ENCODE assay signal across 25 cellular contexts in genomic region chr17:82861393-82861775, GRCh38. TPM values are rescaled to one million over a fixed set of nuclear protein-coding genes. Genes with fewer than 3 reads are reported as not detected.
DNase-seq lines count a peak whose midpoint lies in the region; ATAC-seq and TF ChIP-seq lines count a peak whose summit lies in the region.
"Had no signal": no experiment of that assay in that cellular context is flagged by ENCODE, and none has a peak within 500 bp of the region (broad histone marks: within the 10 kb centered on the region; RNA-seq: fewer than 3 reads in every experiment).

No MANE protein-coding gene starts in this region.

- intact Hi-C loops in activated CD8-positive, alpha-beta T cell treated with anti-CD3 and anti-CD28 coated beads for 36 hours (cut with micrococcal nuclease): no loop called here
- intact Hi-C loops in activated T-helper 2 cell treated with anti-CD3 and anti-CD28 coated beads, Interferon-gamma antibody, Interleukin-2, Interleukin-4, amounts not matched to agents 10 μg/mL and 5 μg/mL and 100 μg/mL, durations not matched to agents 14 hours and 24 hours and 36 hours (cut with micrococcal nuclease): loop anchor here (10.0 kb wide), 1 partner anchor 77 kb away; no protein-coding TSS in a partner anchor

- H3K4me2 ChIP-seq in DND-41 (ENCODE audit: insufficient read depth, low read length): peak overlapping the region; percentile 85
- H3K4me2 ChIP-seq: hepatocyte had no signal

- peaks cover 82% of the 10 kb centered on the region for H3K4me1 Mint-ChIP-seq in activated CD8-positive, alpha-beta T cell treated with anti-CD3 and anti-CD28 coated beads, Interleukin-2, amount 10 ng/mL, durations not matched to agents 7 days and 5 days (ENCODE audit: low read depth)
- H3K4me1 Mint-ChIP-seq in activated CD8-positive, alpha-beta T cell treated with anti-CD3 and anti-CD28 coated beads for 36 hours (ENCODE audit: low read depth): peaks cover 74% of the 10 kb centered on the region
- H3K4me1 Mint-ChIP-seq in activated T-helper 2 cell treated with anti-CD3 and anti-CD28 coated beads, Interferon-gamma antibody, Interleukin-2, Interleukin-4, amounts not matched to agents 10 μg/mL and 5 μg/mL and 100 μg/mL, durations not matched to agents 14 hours and 24 hours and 36 hours (ENCODE audit: low read depth): peaks cover 59% of the 10 kb centered on the region
- peaks cover 49% of the 10 kb centered on the region for H3K4me1 Mint-ChIP-seq in osteocyte (ENCODE audit: unreplicated experiment)

- no peaks in the 10 kb centered on the region for H3K27me3 Mint-ChIP-seq in activated CD8-positive, alpha-beta T cell treated with anti-CD3 and anti-CD28 coated beads, Interleukin-2, amount 10 ng/mL, durations not matched to agents 7 days and 5 days (ENCODE audit: low read depth)
- H3K27me3 Mint-ChIP-seq in activated CD8-positive, alpha-beta T cell treated with anti-CD3 and anti-CD28 coated beads for 36 hours: no peaks in the 10 kb centered on the region
- H3K27me3 Mint-ChIP-seq in activated T-helper 2 cell treated with anti-CD3 and anti-CD28 coated beads, Interferon-gamma antibody, Interleukin-2, Interleukin-4, amounts not matched to agents 10 μg/mL and 5 μg/mL and 100 μg/mL, durations not matched to agents 14 hours and 24 hours and 36 hours (ENCODE audit: low read depth): no peaks in the 10 kb centered on the region
- no peaks in the 10 kb centered on the region for H3K27me3 Mint-ChIP-seq in osteocyte (ENCODE audit: unreplicated experiment)

- peaks cover 23% of the 10 kb centered on the region; the same call in 1 of the 2 replicates for H3K36me3 ChIP-seq in DND-41 (ENCODE audit: insufficient read depth, low read length)
- H3K36me3 ChIP-seq: colonic mucosa, uterus had no signal

- no peaks in the 10 kb centered on the region for H3K9me3 Mint-ChIP-seq in activated CD8-positive, alpha-beta T cell treated with anti-CD3 and anti-CD28 coated beads, Interleukin-2, amount 10 ng/mL, durations not matched to agents 7 days and 5 days (ENCODE audit: insufficient read depth)
- no peaks in the 10 kb centered on the region for H3K9me3 Mint-ChIP-seq in activated CD8-positive, alpha-beta T cell treated with anti-CD3 and anti-CD28 coated beads for 36 hours
- H3K9me3 Mint-ChIP-seq in activated T-helper 2 cell treated with anti-CD3 and anti-CD28 coated beads, Interferon-gamma antibody, Interleukin-2, Interleukin-4, amounts not matched to agents 10 μg/mL and 5 μg/mL and 100 μg/mL, durations not matched to agents 14 hours and 24 hours and 36 hours: no peaks in the 10 kb centered on the region
- no peaks in the 10 kb centered on the region for H3K9me3 Mint-ChIP-seq in osteocyte (ENCODE audit: unreplicated experiment)

- peak overlapping the region; percentile 82 for H3K9ac ChIP-seq in DND-41 (ENCODE audit: low read depth, low read length)

- no peak overlapping the region for H3K27ac Mint-ChIP-seq in activated CD8-positive, alpha-beta T cell treated with anti-CD3 and anti-CD28 coated beads, Interleukin-2, amount 10 ng/mL, durations not matched to agents 7 days and 5 days
- no peak overlapping the region for H3K27ac Mint-ChIP-seq in activated CD8-positive, alpha-beta T cell treated with anti-CD3 and anti-CD28 coated beads for 36 hours
- H3K27ac Mint-ChIP-seq in activated T-helper 2 cell treated with anti-CD3 and anti-CD28 coated beads, Interferon-gamma antibody, Interleukin-2, Interleukin-4, amounts not matched to agents 10 μg/mL and 5 μg/mL and 100 μg/mL, durations not matched to agents 14 hours and 24 hours and 36 hours: peak overlapping the region; percentile 57
- H3K27ac Mint-ChIP-seq in osteocyte (ENCODE audit: unreplicated experiment): peak overlapping the region; percentile 31

- peak overlapping the region; percentile 99 for H3K27ac ChIP-seq in DND-41 (ENCODE audit: low read length)
- H3K27ac ChIP-seq: C4-2B, colonic mucosa, hepatocyte, psoas muscle, uterus had no signal

- no peak for TF ChIP-seq CTCF in activated CD8-positive, alpha-beta T cell treated with anti-CD3 and anti-CD28 coated beads for 36 hours (IDR thresholded peaks at IDR 0.05)
- TF ChIP-seq CTCF in DND-41 (IDR thresholded peaks at IDR 0.05; ENCODE audit: borderline replicate concordance, extremely low read depth, low read length, poor library complexity, severe bottlenecking) (no peak), osteocyte (IDR thresholded peaks at IDR 0.05) (no peak)

- POLR2A ChIA-PET in activated CD8-positive, alpha-beta T cell treated with anti-CD3 and anti-CD28 coated beads, Interleukin-2, amount 10 ng/mL, durations not matched to agents 7 days and 5 days (lab: Charles Lee): interaction anchor here (0.6 to 1.0 kb wide), 2 partner anchors 24 to 35 kb away, joined by 3 read pairs; no protein-coding TSS in a partner anchor
- POLR2A ChIA-PET in activated CD8-positive, alpha-beta T cell treated with anti-CD3 and anti-CD28 coated beads for 36 hours (lab: Charles Lee): interaction anchor here (0.6 to 1.0 kb wide), 2 partner anchors 17 to 27 kb away, joined by 3 read pairs; no protein-coding TSS in a partner anchor

- no peaks in the 10 kb centered on the region for H3K9me3 ChIP-seq in DND-41 (ENCODE audit: insufficient read depth, low read length, severe bottlenecking)
- H3K9me3 ChIP-seq: body of pancreas, colonic mucosa, psoas muscle, uterus had no signal

- CTCF ChIA-PET in activated CD8-positive, alpha-beta T cell treated with anti-CD3 and anti-CD28 coated beads, Interleukin-2, amount 10 ng/mL, durations not matched to agents 7 days and 5 days (lab: Charles Lee): interaction anchor here (0.7 to 2.2 kb wide), 4 partner anchors 14 to 193 kb away, joined by 3 to 4 read pairs (median 4); no protein-coding TSS in a partner anchor
- CTCF ChIA-PET in activated CD8-positive, alpha-beta T cell treated with anti-CD3 and anti-CD28 coated beads for 36 hours (lab: Charles Lee): interaction anchor here (0.7 to 1.4 kb wide), 2 partner anchors 80 to 118 kb away, joined by 3 to 5 read pairs; no protein-coding TSS in a partner anchor

- peaks cover 77% of the 10 kb centered on the region for H3K79me2 ChIP-seq in DND-41 (ENCODE audit: insufficient read depth, low read length)
- H3K79me2 ChIP-seq: hepatocyte had no signal

- H3K4me1 ChIP-seq in DND-41 (ENCODE audit: insufficient read depth, low read length): peaks cover 86% of the 10 kb centered on the region
- H3K4me1 ChIP-seq: colonic mucosa had no signal

- H3K36me3 Mint-ChIP-seq in activated CD8-positive, alpha-beta T cell treated with anti-CD3 and anti-CD28 coated beads, Interleukin-2, amount 10 ng/mL, durations not matched to agents 7 days and 5 days (ENCODE audit: low read depth): peaks cover 25% of the 10 kb centered on the region
- H3K36me3 Mint-ChIP-seq in activated CD8-positive, alpha-beta T cell treated with anti-CD3 and anti-CD28 coated beads for 36 hours (ENCODE audit: low read depth): peaks cover 7% of the 10 kb centered on the region
- H3K36me3 Mint-ChIP-seq in activated T-helper 2 cell treated with anti-CD3 and anti-CD28 coated beads, Interferon-gamma antibody, Interleukin-2, Interleukin-4, amounts not matched to agents 10 μg/mL and 5 μg/mL and 100 μg/mL, durations not matched to agents 14 hours and 24 hours and 36 hours (ENCODE audit: low read depth): peaks cover 25% of the 10 kb centered on the region
- peaks cover 4% of the 10 kb centered on the region for H3K36me3 Mint-ChIP-seq in osteocyte (ENCODE audit: unreplicated experiment)

- H3K4me3 Mint-ChIP-seq in activated CD8-positive, alpha-beta T cell treated with anti-CD3 and anti-CD28 coated beads, Interleukin-2, amount 10 ng/mL, durations not matched to agents 7 days and 5 days: peak overlapping the region; percentile 9
- no peak overlapping the region for H3K4me3 Mint-ChIP-seq in activated CD8-positive, alpha-beta T cell treated with anti-CD3 and anti-CD28 coated beads for 36 hours
- H3K4me3 Mint-ChIP-seq in activated T-helper 2 cell treated with anti-CD3 and anti-CD28 coated beads, Interferon-gamma antibody, Interleukin-2, Interleukin-4, amounts not matched to agents 10 μg/mL and 5 μg/mL and 100 μg/mL, durations not matched to agents 14 hours and 24 hours and 36 hours (ENCODE audit: low read depth): peak overlapping the region; percentile 54
- H3K4me3 Mint-ChIP-seq in osteocyte (ENCODE audit: unreplicated experiment): no peak overlapping the region
- H3K4me3 Mint-ChIP-seq: nephron progenitor cell had no signal

- no peak overlapping the region for H2AFZ ChIP-seq in DND-41 (ENCODE audit: low read depth, low read length)
- H2AFZ ChIP-seq: hepatocyte had no signal

- H4K20me1 ChIP-seq in DND-41 (ENCODE audit: insufficient read depth, low read length): 0 out of 2 replicates have a peak, but pooled peaks cover 2% of the 10 kb centered on the region

- no peak for DNase-seq in activated CD8-positive, alpha-beta T cell treated with anti-CD3 and anti-CD28 coated beads, Interleukin-2, amount 10 ng/mL, durations not matched to agents 7 days and 5 days
- DNase-seq in activated CD8-positive, alpha-beta T cell treated with anti-CD3 and anti-CD28 coated beads for 36 hours: no peak
- DNase-seq in DND-41 (no peak), osteocyte (ENCODE audit: extremely low spot score, unreplicated experiment) (no peak), glomerular visceral epithelial cell (ENCODE audit: extremely low spot score) (no peak), SHP77 (lab: John Stamatoyannopoulos, UW) (no peak)
- DNase-seq in activated T-helper 2 cell treated with anti-CD3 and anti-CD28 coated beads, Interferon-gamma antibody, Interleukin-2, Interleukin-4, amounts not matched to agents 10 μg/mL and 5 μg/mL and 100 μg/mL, durations not matched to agents 14 hours and 24 hours and 36 hours (ENCODE audit: low spot score): no peak
- DNase-seq: activated naive CD4-positive, alpha-beta T cell treated with anti-CD3 and anti-CD28 coated beads, Interleukin-2, amount 50 U/mL, for 16 hours; body of pancreas; colonic mucosa; HCEC 1CT; IMR-90; mammary epithelial cell; NCI-H69; nephron progenitor cell; SHP77 treated with DMSO at 0.1 percent for 48 hours; stimulated activated CD4-positive, alpha-beta T cell treated with anti-CD3 and anti-CD28 coated beads, Interleukin-2, amount 100 ng/mL, for 48 hours; uterus had no signal

- peak overlapping the region in 1 of 2 experiments; percentile 66; a peak in 2 of 4 replicates for H3K4me3 ChIP-seq in DND-41 (ENCODE audit: low read depth in 1 of 2, low read length in 2 of 2)
- H3K4me3 ChIP-seq: body of pancreas, colonic mucosa, hepatocyte, psoas muscle, uterus had no signal

- H3K27me3 ChIP-seq in DND-41 (ENCODE audit: insufficient read depth, low read length, poor library complexity): no peaks in the 10 kb centered on the region
- H3K27me3 ChIP-seq: body of pancreas, colonic mucosa, hepatocyte, uterus had no signal

- no peak for ATAC-seq in activated CD8-positive, alpha-beta T cell treated with anti-CD3 and anti-CD28 coated beads, Interleukin-2, amount 10 ng/mL, durations not matched to agents 7 days and 5 days
- ATAC-seq in activated CD8-positive, alpha-beta T cell treated with anti-CD3 and anti-CD28 coated beads for 36 hours: no peak
- ATAC-seq in DND-41 (ENCODE audit: insufficient read depth, low read depth) (no peak), HG03045 (IDR thresholded peaks at IDR 0.05; ENCODE audit: unreplicated experiment) (no peak)
- ATAC-seq: body of pancreas, psoas muscle had no signal

RNA-seq across cellular contexts. Expression of gene ZNF750, which starts 21.6 kb away (rescaled TPM):
- not detected for total RNA-seq in activated CD8-positive, alpha-beta T cell treated with anti-CD3 and anti-CD28 coated beads, Interleukin-2, amount 10 ng/mL, durations not matched to agents 7 days and 5 days
- not detected for total RNA-seq in activated CD8-positive, alpha-beta T cell treated with anti-CD3 and anti-CD28 coated beads for 36 hours
- total RNA-seq in activated T-helper 2 cell treated with anti-CD3 and anti-CD28 coated beads, Interferon-gamma antibody, Interleukin-2, Interleukin-4, amounts not matched to agents 10 μg/mL and 5 μg/mL and 100 μg/mL, durations not matched to agents 14 hours and 24 hours and 36 hours: not detected in 2 replicates
- total RNA-seq in osteocyte: not detected in 2 replicates
- total RNA-seq: A673; body of pancreas; colonic mucosa; IMR-90; subcutaneous adipose tissue; T-helper 2 cell treated with Interferon-gamma antibody and Interleukin-4, amounts not matched to agents 100 ng/mL and 5 ng/mL, for 36 hours had no signal

Comparison
In these comparisons a context has a peak if more than half of its experiments do, and no peak if none do; other contexts are left out.
1. H3K4me3 Mint-ChIP-seq: peak in activated CD8-positive, alpha-beta T cell treated with anti-CD3 and anti-CD28 coated beads, Interleukin-2, amount 10 ng/mL, durations not matched to agents 7 days and 5 days (single experiment) and activated T-helper 2 cell treated with anti-CD3 and anti-CD28 coated beads, Interferon-gamma antibody, Interleukin-2, Interleukin-4, amounts not matched to agents 10 μg/mL and 5 μg/mL and 100 μg/mL, durations not matched to agents 14 hours and 24 hours and 36 hours (single experiment); none in activated CD8-positive, alpha-beta T cell treated with anti-CD3 and anti-CD28 coated beads for 36 hours (single experiment) and osteocyte (single experiment).
2. H3K27ac Mint-ChIP-seq: peak in activated T-helper 2 cell treated with anti-CD3 and anti-CD28 coated beads, Interferon-gamma antibody, Interleukin-2, Interleukin-4, amounts not matched to agents 10 μg/mL and 5 μg/mL and 100 μg/mL, durations not matched to agents 14 hours and 24 hours and 36 hours (single experiment) and osteocyte (single experiment); none in activated CD8-positive, alpha-beta T cell treated with anti-CD3 and anti-CD28 coated beads, Interleukin-2, amount 10 ng/mL, durations not matched to agents 7 days and 5 days (single experiment) and activated CD8-positive, alpha-beta T cell treated with anti-CD3 and anti-CD28 coated beads for 36 hours (single experiment).